In the genomic region with DNA sequence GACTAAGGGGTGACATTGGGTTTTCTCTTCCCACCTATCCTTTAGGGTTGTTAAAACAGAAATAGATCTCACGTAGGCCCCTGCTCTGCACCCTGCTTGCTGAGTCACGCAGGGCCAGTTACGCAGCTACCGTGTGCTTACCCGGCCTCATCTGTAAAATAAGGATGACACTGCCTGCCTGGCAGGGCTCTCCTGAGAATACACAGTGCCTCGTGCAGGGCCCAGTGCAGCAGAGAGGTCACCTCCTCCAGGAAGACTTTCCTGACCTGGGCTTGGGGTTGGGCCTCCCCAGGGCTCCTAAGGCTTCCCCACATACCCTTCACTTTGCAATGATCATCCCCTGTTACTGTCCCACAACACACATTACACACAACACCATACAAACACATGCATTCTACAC, we compare ENCODE assay signal across 2 cellular contexts.
TF ChIP-seq lines count a peak whose summit lies in the region.

No MANE protein-coding gene starts in this region.

TF ChIP-seq in HepG2, 621 proteins besides CTCF, POLR2A, EP300 and RAD21:
- TF ChIP-seq, protein P1, sequence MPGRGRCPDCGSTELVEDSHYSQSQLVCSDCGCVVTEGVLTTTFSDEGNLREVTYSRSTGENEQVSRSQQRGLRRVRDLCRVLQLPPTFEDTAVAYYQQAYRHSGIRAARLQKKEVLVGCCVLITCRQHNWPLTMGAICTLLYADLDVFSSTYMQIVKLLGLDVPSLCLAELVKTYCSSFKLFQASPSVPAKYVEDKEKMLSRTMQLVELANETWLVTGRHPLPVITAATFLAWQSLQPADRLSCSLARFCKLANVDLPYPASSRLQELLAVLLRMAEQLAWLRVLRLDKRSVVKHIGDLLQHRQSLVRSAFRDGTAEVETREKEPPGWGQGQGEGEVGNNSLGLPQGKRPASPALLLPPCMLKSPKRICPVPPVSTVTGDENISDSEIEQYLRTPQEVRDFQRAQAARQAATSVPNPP (CRISPR knock-in tag; IDR thresholded peaks at IDR 0.05): no peak
- TF ChIP-seq FOXK2 (IDR thresholded peaks at IDR 0.05) (no peak), ZNF75D (CRISPR knock-in tag; IDR thresholded peaks at IDR 0.05; ENCODE audit: borderline replicate concordance) (no peak), ZSCAN9 (CRISPR knock-in tag; IDR thresholded peaks at IDR 0.05; ENCODE audit: borderline replicate concordance) (no peak), SRY (CRISPR knock-in tag; IDR thresholded peaks at IDR 0.05) (no peak), KAT7 (CRISPR knock-in tag; IDR thresholded peaks at IDR 0.05; ENCODE audit: borderline replicate concordance) (no peak), ZNF589 (CRISPR knock-in tag; conservative IDR thresholded peaks at IDR 0.05) (no peak), REXO4 (CRISPR knock-in tag; IDR thresholded peaks at IDR 0.05; ENCODE audit: borderline replicate concordance) (no peak), YEATS4 (CRISPR knock-in tag; IDR thresholded peaks at IDR 0.05; ENCODE audit: borderline replicate concordance) (no peak), ZNF224 (CRISPR knock-in tag; IDR thresholded peaks at IDR 0.05) (no peak), ZBTB25 (CRISPR knock-in tag; IDR thresholded peaks at IDR 0.05) (no peak), IRF2 (CRISPR knock-in tag; IDR thresholded peaks at IDR 0.05) (no peak), RXRA (CRISPR knock-in tag; IDR thresholded peaks at IDR 0.05) (no peak), RCOR2 (CRISPR knock-in tag; IDR thresholded peaks at IDR 0.05) (no peak), ATF5 (CRISPR knock-in tag; IDR thresholded peaks at IDR 0.05; ENCODE audit: low read depth) (no peak), ZNF253 (CRISPR knock-in tag; IDR thresholded peaks at IDR 0.05; ENCODE audit: borderline replicate concordance) (no peak), ZEB1 (IDR thresholded peaks at IDR 0.05; ENCODE audit: insufficient replicate concordance, low read depth) (no peak)
- TF ChIP-seq, protein P2, sequence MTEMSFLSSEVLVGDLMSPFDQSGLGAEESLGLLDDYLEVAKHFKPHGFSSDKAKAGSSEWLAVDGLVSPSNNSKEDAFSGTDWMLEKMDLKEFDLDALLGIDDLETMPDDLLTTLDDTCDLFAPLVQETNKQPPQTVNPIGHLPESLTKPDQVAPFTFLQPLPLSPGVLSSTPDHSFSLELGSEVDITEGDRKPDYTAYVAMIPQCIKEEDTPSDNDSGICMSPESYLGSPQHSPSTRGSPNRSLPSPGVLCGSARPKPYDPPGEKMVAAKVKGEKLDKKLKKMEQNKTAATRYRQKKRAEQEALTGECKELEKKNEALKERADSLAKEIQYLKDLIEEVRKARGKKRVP (CRISPR knock-in tag; IDR thresholded peaks at IDR 0.05): no peak
- TF ChIP-seq, protein P3, sequence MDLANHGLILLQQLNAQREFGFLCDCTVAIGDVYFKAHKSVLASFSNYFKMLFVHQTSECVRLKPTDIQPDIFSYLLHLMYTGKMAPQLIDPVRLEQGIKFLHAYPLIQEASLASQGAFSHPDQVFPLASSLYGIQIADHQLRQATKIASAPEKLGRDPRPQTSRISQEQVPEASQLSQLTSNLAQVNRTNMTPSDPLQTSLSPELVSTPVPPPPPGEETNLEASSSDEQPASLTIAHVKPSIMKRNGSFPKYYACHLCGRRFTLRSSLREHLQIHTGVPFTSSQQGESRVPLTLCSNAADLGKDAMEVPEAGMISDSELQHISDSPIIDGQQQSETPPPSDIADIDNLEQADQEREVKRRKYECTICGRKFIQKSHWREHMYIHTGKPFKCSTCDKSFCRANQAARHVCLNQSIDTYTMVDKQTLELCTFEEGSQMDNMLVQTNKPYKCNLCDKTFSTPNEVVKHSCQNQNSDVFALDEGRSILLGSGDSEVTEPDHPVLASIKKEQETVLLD (CRISPR knock-in tag; IDR thresholded peaks at IDR 0.05; ENCODE audit: low read depth): no peak

TF ChIP-seq in SK-N-SH, 30 proteins besides CTCF, POLR2A, EP300 and RAD21:
- TF ChIP-seq USF2 (IDR thresholded peaks at IDR 0.05; ENCODE audit: borderline replicate concordance, low read depth, low read length) (no peak), TAF1 (IDR thresholded peaks at IDR 0.05; ENCODE audit: borderline replicate concordance, low read depth, low read length) (no peak), PBX3 (IDR thresholded peaks at IDR 0.05) (no peak), TEAD4 (IDR thresholded peaks at IDR 0.05; ENCODE audit: borderline replicate concordance, insufficient read depth) (no peak), FOXJ3 (CRISPR knock-in tag; IDR thresholded peaks at IDR 0.05) (no peak), YY1 (IDR thresholded peaks at IDR 0.05; ENCODE audit: low read depth) (no peak), TCF12 (IDR thresholded peaks at IDR 0.05) (no peak), SMC3 (IDR thresholded peaks at IDR 0.05; ENCODE audit: low read depth, low read length) (no peak), POLR2AphosphoS5 (IDR thresholded peaks at IDR 0.05; ENCODE audit: low read depth, low read length) (no peak), RFX5 (IDR thresholded peaks at IDR 0.05; ENCODE audit: low read length) (no peak), RXRA (IDR thresholded peaks at IDR 0.05; ENCODE audit: borderline replicate concordance, low read depth) (no peak), RCOR1 (IDR thresholded peaks at IDR 0.05; ENCODE audit: low read length) (no peak), GABPA (IDR thresholded peaks at IDR 0.05; ENCODE audit: low read depth) (no peak), IRF3 (IDR thresholded peaks at IDR 0.05; ENCODE audit: low read depth, low read length) (no peak), FOXM1 (IDR thresholded peaks at IDR 0.05; ENCODE audit: low read depth) (no peak), MXI1 (IDR thresholded peaks at IDR 0.05; ENCODE audit: low read depth, low read length) (no peak), EZH2phosphoT487 (IDR thresholded peaks at IDR 0.05; ENCODE audit: borderline replicate concordance, low read depth) (no peak), CHD2 (IDR thresholded peaks at IDR 0.05; ENCODE audit: low read length, partially characterized antibody) (no peak), MEF2A (IDR thresholded peaks at IDR 0.05; ENCODE audit: borderline replicate concordance, low read depth) (no peak)
